ENCODE assay signal across 8 cellular contexts in the genomic region with DNA sequence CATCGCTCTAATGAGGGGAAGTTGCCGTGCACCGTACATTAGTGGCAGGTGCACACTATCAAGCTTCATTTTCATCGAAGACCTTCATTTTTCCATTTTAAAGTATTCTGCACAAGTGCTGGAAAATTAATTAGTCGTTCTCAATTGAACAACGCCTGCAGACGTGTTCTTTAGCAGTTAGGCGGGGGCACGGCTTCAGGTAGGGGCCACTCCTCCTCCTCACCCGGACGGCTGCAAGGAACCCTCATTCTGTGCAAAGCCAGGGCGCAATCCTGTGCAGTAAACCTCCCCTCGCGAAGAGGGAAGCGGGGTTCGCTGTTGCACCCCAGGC. TPM values are rescaled to one million over a fixed set of nuclear protein-coding genes. Genes with fewer than 3 reads are reported as not detected.
A peak's percentile ranks its signal among the peaks of the same experiment; 100 is the strongest.
DNase-seq lines count a peak whose midpoint lies in the region; ATAC-seq and TF ChIP-seq lines count a peak whose summit lies in the region.

No MANE protein-coding gene starts in this region.

- intact Hi-C loops in heart right ventricle (cut with DNase I): loop anchor here (2.0 to 10.0 kb wide), 19 partner anchors 64 to 1070 kb away; no protein-coding TSS in a partner anchor
- intact Hi-C loops in left ventricle myocardium superior (cut with micrococcal nuclease): loop anchor here (2.0 to 10.0 kb wide), 4 partner anchors 68 to 1068 kb away; no protein-coding TSS in a partner anchor
- intact Hi-C loops in uterus (cut with DNase I; ENCODE audit: low total_unique reads): loop anchor here (5.0 to 10.0 kb wide), 3 partner anchors 70 to 812 kb away; no protein-coding TSS in a partner anchor

- H3K27me3 ChIP-seq in heart right ventricle (peaks cover 0 to 14% (median 0%) of the 10 kb centered on the region in 7 donors), muscle layer of colon (ENCODE audit: control insufficient read depth in 1 of 2, insufficient read depth in 2 of 2, low read length in 2 of 2) (no peaks in the 10 kb centered on the region), uterus (no peaks in the 10 kb centered on the region)

- no peaks in the 10 kb centered on the region for H3K9me3 Mint-ChIP-seq in chondrocyte (ENCODE audit: low read depth)

- no peaks in the 10 kb centered on the region for H3K27me3 Mint-ChIP-seq in chondrocyte (ENCODE audit: low read depth)

- peak overlapping the region; percentile 23 to 70 (median 63) for H3K4me3 ChIP-seq in heart right ventricle
- H3K4me3 ChIP-seq in muscle layer of colon (ENCODE audit: low read depth in 1 of 2, low read length in 2 of 2): peak overlapping the region; percentile 55 to 63
- H3K4me3 ChIP-seq in uterus: peak overlapping the region; percentile 39 to 45

- in situ Hi-C loops in GM13976 (cut with MboI; ENCODE audit: low sequenced_read_pairs, unreplicated experiment): loop anchor here (25.0 kb wide), 1 partner anchor 820 kb away; no protein-coding TSS in a partner anchor

- H3K4me1 ChIP-seq in heart right ventricle (peaks cover 0 to 11% (median 5%) of the 10 kb centered on the region in 9 donors), muscle layer of colon (ENCODE audit: insufficient read depth, low read length) (peaks cover 4% of the 10 kb centered on the region), uterus (peaks cover 0 to 3% of the 10 kb centered on the region in 2 donors)

- H3K27ac ChIP-seq in heart right ventricle (peak overlapping the region in 6 of 10 donors; percentile 56 to 85 (median 77)), muscle layer of colon (ENCODE audit: low read depth, low read length) (peak overlapping the region; percentile 71), uterus (no peak overlapping the region)

- TF ChIP-seq CTCF in heart right ventricle (IDR thresholded peaks at IDR 0.05) (no peak), chondrocyte (IDR thresholded peaks at IDR 0.05) (peak; percentile 22), uterus (IDR thresholded peaks at IDR 0.05) (no peak), GM13976 (IDR thresholded peaks at IDR 0.05; ENCODE audit: borderline replicate concordance, control extremely low read depth, extremely low read depth, insufficient read depth, missing control alignments) (no peak)

- no peaks in the 10 kb centered on the region for H3K36me3 Mint-ChIP-seq in chondrocyte (ENCODE audit: low read depth)

- H3K27ac Mint-ChIP-seq in chondrocyte (ENCODE audit: unreplicated experiment): no peak overlapping the region

- H3K9me3 ChIP-seq in heart right ventricle (no peaks in the 10 kb centered on the region), muscle layer of colon (ENCODE audit: low read length) (no peaks in the 10 kb centered on the region), uterus (no peaks in the 10 kb centered on the region)

- H3K4me1 Mint-ChIP-seq in chondrocyte (ENCODE audit: low read depth): peaks cover 3% of the 10 kb centered on the region

- H3K36me3 ChIP-seq in heart right ventricle (no peaks in the 10 kb centered on the region), muscle layer of colon (ENCODE audit: insufficient read depth, low read length) (no peaks in the 10 kb centered on the region), uterus (no peaks in the 10 kb centered on the region)

- H3K9ac ChIP-seq in muscle layer of colon (ENCODE audit: low read length): peak overlapping the region; percentile 23

- DNase-seq in heart right ventricle: no peak
- no peak for DNase-seq in left ventricle myocardium superior
- DNase-seq in chondrocyte (ENCODE audit: low spot score): no peak
- no peak for DNase-seq in uterus
- no peak for DNase-seq in NCI-H69 (lab: John Stamatoyannopoulos, UW)
- no peak for DNase-seq in GM13976 (ENCODE audit: low spot score)
- DNase-seq in DMS79 treated with DMSO at 0.1 percent for 48 hours (lab: John Stamatoyannopoulos, UW): no peak

- ATAC-seq in heart right ventricle: peak in 1 of 8 donors; percentile 8
- no peak for ATAC-seq in left ventricle myocardium superior

- no peak for TF ChIP-seq POLR2A in uterus (IDR thresholded peaks at IDR 0.05)

- peak overlapping the region; percentile 73 for H3K4me3 Mint-ChIP-seq in chondrocyte (ENCODE audit: unreplicated experiment)

- 28 to 30% methylated on average over 16 of the region's 16 CpGs for WGBS in heart right ventricle, 2 donors

RNA-seq across cellular contexts. Expression of a gene that starts 39.7 kb away (rescaled TPM):
- total RNA-seq in heart right ventricle: 100 to 1,000 TPM in 4 of 10 donors, 10 to 100 TPM in 6; 82.4 to 117 (median 97.5) TPM
- polyA plus RNA-seq in heart right ventricle: 10 to 100 TPM; 11.2 to 24.9 TPM
- 102 TPM for total RNA-seq in left ventricle myocardium superior
- total RNA-seq in chondrocyte: 43.0 to 64.1 TPM (median 47.3 TPM) in 3 replicates
- 100 to 1,000 TPM in 1 of 4 donors, 10 to 100 TPM in 3; 49.2 to 116 (median 64.9) TPM for total RNA-seq in uterus

Comparison
In these comparisons a context has a peak if more than half of its experiments do, and no peak if none do; other contexts are left out.
1. H3K27ac ChIP-seq: peak in heart right ventricle (6 of 10) and muscle layer of colon (single experiment); none in uterus (0 of 2).
2. Peak in every context shown above with its lines, with median percentiles within 50 percentile points of each other: H3K4me3 ChIP-seq.